ENCODE assay signal across 17 cellular contexts in genomic region chrX:30302957-30303356, GRCh38. TPM values are rescaled to one million over a fixed set of nuclear protein-coding genes. Genes with fewer than 3 reads are reported as not detected.
DNase-seq lines count a peak whose midpoint lies in the region; ATAC-seq and TF ChIP-seq lines count a peak whose summit lies in the region.
"Had no signal": no experiment of that assay in that cellular context is flagged by ENCODE, and none has a peak within 500 bp of the region (broad histone marks: within the 10 kb centered on the region; RNA-seq: fewer than 3 reads in every experiment).

No MANE protein-coding gene starts in this region.

- in situ Hi-C loops in Caki2 (cut with HindIII; ENCODE audit: low pct_unique_long_range_greater_than_20kb, low sequenced_read_pairs) = no loop called here

- CTCF ChIA-PET in RWPE1 (lab: Yijun Ruan, JAX) = no interaction called here

- POLR2A ChIA-PET in RWPE1 (lab: Yijun Ruan, JAX; ENCODE audit: low non-redundant PET) = no interaction called here

- peak overlapping the region; percentile 67 for H3K27ac ChIP-seq in RWPE1
- H3K27ac ChIP-seq: coronary artery, upper lobe of left lung had no signal

- TF ChIP-seq CTCF in RWPE1 (conservative IDR thresholded peaks at IDR 0.05; ENCODE audit: low read depth) = no peak

- peak; percentile 80 for DNase-seq in Caki2 (ENCODE audit: low read depth)
- DNase-seq in RWPE1 (ENCODE audit: low spot score) = peak; percentile 3
- peak; percentile 23 for DNase-seq in fibroblast of the conjunctiva (ENCODE audit: low read depth)
- peak; percentile 31 for DNase-seq in occipital lobe (lab: John Stamatoyannopoulos, UW)
- no peak for DNase-seq in T-helper 1 cell
- DNase-seq in NCI-H1048 (lab: John Stamatoyannopoulos, UW) = no peak
- no peak for DNase-seq in activated T-cell treated with anti-CD3 and anti-CD28 coated beads for 4 hours
- DNase-seq: activated CD4-positive, alpha-beta T cell treated with anti-CD3 and anti-CD28 coated beads, Interleukin-2, amount 50 U/mL, for 1 hour; activated naive CD4-positive, alpha-beta T cell treated with anti-CD3 and anti-CD28 coated beads, Interleukin-2, amount 10 ng/mL, durations not matched to agents 7 days and 5 days; CD4-positive, alpha-beta T cell; NCI-H1092; NCI-H748 treated with DMSO at 0.1 percent for 48 hours; retina had no signal

- ATAC-seq in HG02588 (IDR thresholded peaks at IDR 0.05; ENCODE audit: unreplicated experiment) = no peak
- ATAC-seq: GM12878 had no signal

RNA-seq across cellular contexts. Expression of gene NR0B1, which starts 6.2 kb away (rescaled TPM):
- 181 and 189 TPM in 2 replicates for total RNA-seq in Caki2 (2014; rRNA removed; shearing (Covaris generic); ENCODE audit: low replicate concordance)
- 0.31 TPM for total RNA-seq in occipital lobe
- total RNA-seq: CD4-positive, alpha-beta T cell; GM12878; upper lobe of left lung had no signal

RNA-seq across cellular contexts. Expression of gene MAGEB1, which starts 56.0 kb away (rescaled TPM):
- total RNA-seq in Caki2 (2014; rRNA removed; shearing (Covaris generic); ENCODE audit: low replicate concordance) = not detected in 2 replicates
- not detected for total RNA-seq in occipital lobe
- total RNA-seq: CD4-positive, alpha-beta T cell; GM12878; upper lobe of left lung had no signal

Comparison
In these comparisons a context has a peak if more than half of its experiments do, and no peak if none do; other contexts are left out.
1. DNase-seq: peak in Caki2 (single experiment), RWPE1 (single experiment), fibroblast of the conjunctiva (single experiment) and occipital lobe (single experiment); none in T-helper 1 cell (0 of 5), NCI-H1048 (single experiment) and activated T-cell treated with anti-CD3 and anti-CD28 coated beads for 4 hours (single experiment).
2. RNA of gene NR0B1, which starts 6.2 kb away (total RNA-seq): 181 to 189 TPM in Caki2; 0.31 TPM in occipital lobe (single experiment); every median in the first group is over 100 times any median in the second.